ENCODE assay signal across 8 cellular contexts in genomic region chr9:81686614-81687520, GRCh38. TPM values are rescaled to one million over a fixed set of nuclear protein-coding genes. Genes with fewer than 3 reads are reported as not detected.
DNase-seq lines count a peak whose midpoint lies in the region; ATAC-seq and TF ChIP-seq lines count a peak whose summit lies in the region.

No MANE protein-coding gene starts in this region.

- intact Hi-C loops in spleen (cut with DNase I; ENCODE audit: low total_unique reads) = loop anchor here (5.0 to 10.0 kb wide), 2 partner anchors 92 to 165 kb away; no protein-coding TSS in a partner anchor

- H3K36me3 Mint-ChIP-seq in T-helper 2 cell treated with Interferon-gamma antibody and Interleukin-4, amounts not matched to agents 5 μg/mL and 100 μg/mL, for 36 hours (ENCODE audit: low read depth) = peaks cover 2% of the 10 kb centered on the region

- H3K4me1 ChIP-seq in spleen = peaks cover 32 to 82% (median 62%) of the 10 kb centered on the region in 6 donors

- peak overlapping the region; percentile 61 for H3K4me3 Mint-ChIP-seq in T-helper 2 cell treated with Interferon-gamma antibody and Interleukin-4, amounts not matched to agents 5 μg/mL and 100 μg/mL, for 36 hours

- H3K36me3 ChIP-seq in spleen = peaks cover 0 to 41% (median 1%) of the 10 kb centered on the region in 6 donors

- 5 to 6% (median 6%) methylated on average over 36 of the region's 36 CpGs for WGBS in spleen, 5 donors

- peak; percentile 51 for TF ChIP-seq CTCF in AG09319 (IDR thresholded peaks at IDR 0.05; ENCODE audit: low read depth, low read length)
- TF ChIP-seq CTCF in spleen (IDR thresholded peaks at IDR 0.05 in 8 of 11, conservative IDR thresholded peaks at IDR 0.05 in 3 of 11) = peak; percentile 44 to 85 (median 74)

- H3K27me3 ChIP-seq in spleen (replicated peaks in 1 of 7) = peaks cover 0 to 45% (median 0%) of the 10 kb centered on the region in 7 donors

- no peak overlapping the region for H3K27ac Mint-ChIP-seq in T-helper 2 cell treated with Interferon-gamma antibody and Interleukin-4, amounts not matched to agents 5 μg/mL and 100 μg/mL, for 36 hours

- H3K27ac ChIP-seq in spleen = peak overlapping the region; percentile 72 to 90 (median 86)

- peaks cover 24% of the 10 kb centered on the region for H3K27me3 Mint-ChIP-seq in T-helper 2 cell treated with Interferon-gamma antibody and Interleukin-4, amounts not matched to agents 5 μg/mL and 100 μg/mL, for 36 hours (ENCODE audit: low read depth)

- no peaks in the 10 kb centered on the region for H3K9me3 Mint-ChIP-seq in T-helper 2 cell treated with Interferon-gamma antibody and Interleukin-4, amounts not matched to agents 5 μg/mL and 100 μg/mL, for 36 hours

- TF ChIP-seq POLR2A in spleen (IDR thresholded peaks at IDR 0.05) = no peak

- ATAC-seq in GM21367 (IDR thresholded peaks at IDR 0.05; ENCODE audit: unreplicated experiment) = peak; percentile 30
- ATAC-seq in left lobe of liver = peak; percentile 61
- no peak for ATAC-seq in GM19452 (IDR thresholded peaks at IDR 0.05; ENCODE audit: unreplicated experiment)

- H3K4me1 Mint-ChIP-seq in T-helper 2 cell treated with Interferon-gamma antibody and Interleukin-4, amounts not matched to agents 5 μg/mL and 100 μg/mL, for 36 hours (ENCODE audit: low read depth) = peaks cover 9% of the 10 kb centered on the region

- no peaks in the 10 kb centered on the region for H3K9me3 ChIP-seq in spleen

- H3K4me3 ChIP-seq in spleen = peak overlapping the region; percentile 81 to 98 (median 88)

- DNase-seq in AG09319 (ENCODE audit: extremely low read depth, low read depth) (peak; percentile 68), NCI-H1105 treated with DMSO at 0.1 percent for 48 hours (lab: John Stamatoyannopoulos, UW) (peak; percentile 58), ecto neural progenitor cell (ENCODE audit: low spot score) (peak; percentile 89), left lobe of liver (ENCODE audit: low spot score) (peak; percentile 92), spleen (peak; percentile 94)
- DNase-seq in T-helper 2 cell treated with Interferon-gamma antibody and Interleukin-4, amounts not matched to agents 5 μg/mL and 100 μg/mL, for 36 hours (ENCODE audit: low spot score) = peak; percentile 8

RNA-seq across cellular contexts. Expression of gene TLE1, which starts 2.5 kb away (rescaled TPM):
- total RNA-seq in left lobe of liver (36.6 TPM), spleen (100 to 1,000 TPM in 2 of 7 donors, 10 to 100 TPM in 5; 34.7 to 110 (median 68.2) TPM)
- 10 to 100 TPM; 50.3 to 53.6 (median 52.6) TPM for polyA plus RNA-seq in spleen

Comparison
In these comparisons a context has a peak if more than half of its experiments do, and no peak if none do; other contexts are left out.
1. DNase-seq: peak in every context shown above with its lines; median percentile 94 in spleen; 92 in left lobe of liver; 89 in ecto neural progenitor cell; 68 in AG09319; 58 in NCI-H1105 treated with DMSO at 0.1 percent for 48 hours; 8 in T-helper 2 cell treated with Interferon-gamma antibody and Interleukin-4, amounts not matched to agents 5 μg/mL and 100 μg/mL, for 36 hours.